Comparison of ENCODE assay signal across 8 cellular contexts in the genomic region with DNA sequence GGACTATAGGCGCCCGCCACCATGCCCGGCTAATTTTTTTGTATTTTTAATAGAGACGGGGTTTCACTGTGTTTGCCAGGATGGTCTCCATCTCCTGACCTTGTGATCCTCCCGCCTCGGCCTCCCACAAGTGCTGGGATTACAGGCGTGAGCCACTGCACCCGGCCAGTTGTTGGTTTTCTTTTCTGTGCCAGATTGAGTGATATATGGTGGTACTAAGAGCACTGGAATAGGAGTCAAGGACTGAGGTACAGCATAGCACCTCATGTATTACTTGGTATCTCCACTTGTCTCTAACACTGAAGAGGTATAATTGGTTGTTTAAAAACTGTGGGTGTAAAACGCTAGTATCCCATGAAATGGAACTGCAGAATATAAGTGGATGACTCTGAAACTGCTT. TPM values are rescaled to one million over a fixed set of nuclear protein-coding genes. Genes with fewer than 3 reads are reported as not detected.
DNase-seq lines count a peak whose midpoint lies in the region; ATAC-seq and TF ChIP-seq lines count a peak whose summit lies in the region.
"Not testable (repeated sequence)": the region's sequence is repeated elsewhere in the genome, so short reads cannot be mapped to it uniquely, and the experiment has no call there.

No MANE protein-coding gene starts in this region.

- peaks cover 53% of the 10 kb centered on the region for H3K36me3 Mint-ChIP-seq in CD4-positive, alpha-beta T cell (ENCODE audit: low read depth)
- not testable (repeated sequence) for H3K36me3 Mint-ChIP-seq in T-helper 17 cell (ENCODE audit: low read depth); activated naive CD8-positive, alpha-beta T cell; neural crest cell (ENCODE audit: low read depth)
- H3K36me3 Mint-ChIP-seq in activated T-cell treated with anti-CD3 and anti-CD28 coated beads, Interleukin-2, amount 50 U/mL, for 24 hours (ENCODE audit: low read depth) = peaks cover 67% of the 10 kb centered on the region
- H3K36me3 Mint-ChIP-seq in mesothelial cell of epicardium = peaks cover 21% of the 10 kb centered on the region
- H3K36me3 Mint-ChIP-seq in stimulated activated naive CD8-positive, alpha-beta T cell treated with anti-CD3 and anti-CD28 coated beads, Interleukin-15, Interleukin-2, amounts not matched to agents 100 ng/mL and 50 ng/mL, for 24 hours (ENCODE audit: low read depth) = peaks cover 53% of the 10 kb centered on the region

- not testable (repeated sequence) for ATAC-seq in CD4-positive, alpha-beta T cell (ENCODE audit: poor library complexity); DND-41 (ENCODE audit: insufficient read depth, low read depth); T-helper 17 cell

- H2AFZ ChIP-seq in DND-41 (ENCODE audit: low read depth, low read length) = not testable (repeated sequence)

- not testable (repeated sequence) for H3K4me2 ChIP-seq in DND-41 (ENCODE audit: insufficient read depth, low read length)

- POLR2A ChIA-PET in CD4-positive, alpha-beta T cell (lab: Charles Lee) = not testable (repeated sequence)

- H3K9me3 Mint-ChIP-seq in CD4-positive, alpha-beta T cell; activated T-cell treated with anti-CD3 and anti-CD28 coated beads, Interleukin-2, amount 50 U/mL, for 24 hours; activated naive CD8-positive, alpha-beta T cell (ENCODE audit: low read depth); mesothelial cell of epicardium; neural crest cell; stimulated activated naive CD8-positive, alpha-beta T cell treated with anti-CD3 and anti-CD28 coated beads, Interleukin-15, Interleukin-2, amounts not matched to agents 100 ng/mL and 50 ng/mL, for 24 hours: not testable (repeated sequence)

- H3K27ac Mint-ChIP-seq in CD4-positive, alpha-beta T cell = peak overlapping the region; percentile 82
- H3K27ac Mint-ChIP-seq in T-helper 17 cell (peak overlapping the region; percentile 61), mesothelial cell of epicardium (peak overlapping the region; percentile 14), neural crest cell (ENCODE audit: unreplicated experiment) (peak overlapping the region; percentile 30)
- H3K27ac Mint-ChIP-seq in activated T-cell treated with anti-CD3 and anti-CD28 coated beads, Interleukin-2, amount 50 U/mL, for 24 hours = peak overlapping the region; percentile 79
- peak overlapping the region; percentile 9 for H3K27ac Mint-ChIP-seq in activated naive CD8-positive, alpha-beta T cell
- peak overlapping the region; percentile 12 for H3K27ac Mint-ChIP-seq in stimulated activated naive CD8-positive, alpha-beta T cell treated with anti-CD3 and anti-CD28 coated beads, Interleukin-15, Interleukin-2, amounts not matched to agents 100 ng/mL and 50 ng/mL, for 24 hours

- intact Hi-C loops in CD4-positive, alpha-beta T cell (cut with DNase I, micrococcal nuclease) = loop anchor here in 1 of 2 experiments (5.0 kb wide), 1 partner anchor 34 kb away; no protein-coding TSS in a partner anchor

- CTCF ChIA-PET in CD4-positive, alpha-beta T cell (lab: Charles Lee) = not testable (repeated sequence)

- H3K4me1 ChIP-seq in DND-41 (ENCODE audit: insufficient read depth, low read length) = peaks cover 45% of the 10 kb centered on the region

- H3K27me3 ChIP-seq in CD4-positive, alpha-beta T cell (ENCODE audit: control insufficient read depth, insufficient read depth, low read length); DND-41 (ENCODE audit: insufficient read depth, low read length, poor library complexity): not testable (repeated sequence)

- not testable (repeated sequence) for H3K9me3 ChIP-seq in CD4-positive, alpha-beta T cell (ENCODE audit: control insufficient read depth, low read length); DND-41 (ENCODE audit: insufficient read depth, low read length, severe bottlenecking); T-helper 17 cell (ENCODE audit: control insufficient read depth, low read length, poor library complexity, severe bottlenecking)

- not testable (repeated sequence) for DNase-seq in CD4-positive, alpha-beta T cell; DND-41; T-helper 17 cell; activated T-cell treated with anti-CD3 and anti-CD28 coated beads, Interleukin-2, amount 50 U/mL, for 24 hours; mesothelial cell of epicardium (ENCODE audit: low spot score in 2 of 2, unreplicated experiment in 2 of 2); neural crest cell (ENCODE audit: low read depth, low spot score)

- peaks cover 63% of the 10 kb centered on the region for H4K20me1 ChIP-seq in DND-41 (ENCODE audit: insufficient read depth, low read length)

- not testable (repeated sequence) for H3K27me3 Mint-ChIP-seq in CD4-positive, alpha-beta T cell; T-helper 17 cell; activated T-cell treated with anti-CD3 and anti-CD28 coated beads, Interleukin-2, amount 50 U/mL, for 24 hours; activated naive CD8-positive, alpha-beta T cell; mesothelial cell of epicardium (ENCODE audit: low read depth); neural crest cell (ENCODE audit: low read depth); stimulated activated naive CD8-positive, alpha-beta T cell treated with anti-CD3 and anti-CD28 coated beads, Interleukin-15, Interleukin-2, amounts not matched to agents 100 ng/mL and 50 ng/mL, for 24 hours

- peaks cover 64% of the 10 kb centered on the region for H3K4me1 Mint-ChIP-seq in CD4-positive, alpha-beta T cell (ENCODE audit: low read depth)
- H3K4me1 Mint-ChIP-seq in T-helper 17 cell (peaks cover 32% of the 10 kb centered on the region), mesothelial cell of epicardium (peaks cover 13% of the 10 kb centered on the region), neural crest cell (peaks cover 36% of the 10 kb centered on the region)
- H3K4me1 Mint-ChIP-seq in activated T-cell treated with anti-CD3 and anti-CD28 coated beads, Interleukin-2, amount 50 U/mL, for 24 hours (ENCODE audit: low read depth) = peaks cover 56% of the 10 kb centered on the region
- peaks cover 49% of the 10 kb centered on the region for H3K4me1 Mint-ChIP-seq in activated naive CD8-positive, alpha-beta T cell (ENCODE audit: low read depth)
- H3K4me1 Mint-ChIP-seq in stimulated activated naive CD8-positive, alpha-beta T cell treated with anti-CD3 and anti-CD28 coated beads, Interleukin-15, Interleukin-2, amounts not matched to agents 100 ng/mL and 50 ng/mL, for 24 hours (ENCODE audit: low read depth) = peaks cover 46% of the 10 kb centered on the region

- H3K36me3 ChIP-seq in DND-41 (ENCODE audit: insufficient read depth, low read length) = peaks cover 42% of the 10 kb centered on the region

- TF ChIP-seq CTCF in CD4-positive, alpha-beta T cell (IDR thresholded peaks at IDR 0.05); DND-41 (IDR thresholded peaks at IDR 0.05; ENCODE audit: borderline replicate concordance, extremely low read depth, low read length, poor library complexity, severe bottlenecking); mesothelial cell of epicardium (IDR thresholded peaks at IDR 0.05; ENCODE audit: unreplicated experiment); neural crest cell (conservative IDR thresholded peaks at IDR 0.05): not testable (repeated sequence)

- H3K9ac ChIP-seq in DND-41 (ENCODE audit: low read depth, low read length) = not testable (repeated sequence)

- not testable (repeated sequence) for H3K4me3 Mint-ChIP-seq in CD4-positive, alpha-beta T cell; T-helper 17 cell; activated T-cell treated with anti-CD3 and anti-CD28 coated beads, Interleukin-2, amount 50 U/mL, for 24 hours; activated naive CD8-positive, alpha-beta T cell; mesothelial cell of epicardium; neural crest cell; stimulated activated naive CD8-positive, alpha-beta T cell treated with anti-CD3 and anti-CD28 coated beads, Interleukin-15, Interleukin-2, amounts not matched to agents 100 ng/mL and 50 ng/mL, for 24 hours

- not testable (repeated sequence) for H3K27ac ChIP-seq in CD4-positive, alpha-beta T cell (ENCODE audit: low read depth, low read length)
- 0 out of 2 replicates have a peak overlapping the region, but pooled peaks have one; percentile 1 for H3K27ac ChIP-seq in DND-41 (ENCODE audit: low read length)

- H3K4me3 ChIP-seq in DND-41 (ENCODE audit: low read depth in 1 of 2, low read length in 2 of 2) = not testable (repeated sequence)

- H3K79me2 ChIP-seq in DND-41 (ENCODE audit: insufficient read depth, low read length) = peaks cover 91% of the 10 kb centered on the region

RNA-seq across cellular contexts. Expression of a gene that starts 25.3 kb away (rescaled TPM):
- total RNA-seq in CD4-positive, alpha-beta T cell = 100 to 1,000 TPM; 213 to 222 TPM
- total RNA-seq in T-helper 17 cell (100 to 1,000 TPM; 198 to 207 TPM), mesothelial cell of epicardium (173 to 182 TPM (median 173 TPM) in 3 replicates), neural crest cell (140 and 157 TPM in 2 replicates)

Comparison
In these comparisons a context has a peak if more than half of its experiments do, and no peak if none do; other contexts are left out.
1. H3K27ac Mint-ChIP-seq: peak in every context shown above with its lines; median percentile 82 in CD4-positive, alpha-beta T cell; 79 in activated T-cell treated with anti-CD3 and anti-CD28 coated beads, Interleukin-2, amount 50 U/mL, for 24 hours; 61 in T-helper 17 cell; 30 in neural crest cell; 14 in mesothelial cell of epicardium; 12 in stimulated activated naive CD8-positive, alpha-beta T cell treated with anti-CD3 and anti-CD28 coated beads, Interleukin-15, Interleukin-2, amounts not matched to agents 100 ng/mL and 50 ng/mL, for 24 hours; 9 in activated naive CD8-positive, alpha-beta T cell.